In genomic region chr3:187130346-187131066, GRCh38 we compare ENCODE assay signal across 8 cellular contexts. TPM values are rescaled to one million over a fixed set of nuclear protein-coding genes. Genes with fewer than 3 reads are reported as not detected.
DNase-seq lines count a peak whose midpoint lies in the region; ATAC-seq and TF ChIP-seq lines count a peak whose summit lies in the region.

No MANE protein-coding gene starts in this region.

- H3K9me3 Mint-ChIP-seq in T-cell (peaks cover 3 to 11% (median 5%) of the 10 kb centered on the region in 3 donors), osteocyte (ENCODE audit: unreplicated experiment) (peaks cover 7% of the 10 kb centered on the region)

- peak overlapping the region; percentile 59 for H3K4me3 ChIP-seq in coronary artery

- ATAC-seq in GM18505 (IDR thresholded peaks at IDR 0.05; ENCODE audit: unreplicated experiment) = peak; percentile 67
- peak; percentile 76 for ATAC-seq in HG02885 (IDR thresholded peaks at IDR 0.05; ENCODE audit: poor library complexity, unreplicated experiment)
- ATAC-seq in T-cell (replicated peaks in 1 of 4) = peak; percentile 97 to 100 (median 99)
- no peak for ATAC-seq in HG02678 (IDR thresholded peaks at IDR 0.05; ENCODE audit: unreplicated experiment)
- ATAC-seq in HG02623 (IDR thresholded peaks at IDR 0.05; ENCODE audit: unreplicated experiment) = no peak

- H3K36me3 Mint-ChIP-seq in T-cell (peaks cover 3% of the 10 kb centered on the region), osteocyte (ENCODE audit: unreplicated experiment) (peaks cover 16% of the 10 kb centered on the region)

- CTCF ChIA-PET in T-cell (lab: Charles Lee) = interaction anchor here (0.5 to 4.8 kb wide), 7 partner anchors 9 to 127 kb away, joined by 3 to 31 read pairs (median 10); partner anchors contain the start of gene RPL39L (in 2 of the 2)

- POLR2A ChIA-PET in T-cell (lab: Charles Lee) = interaction anchor here (0.7 kb wide), 2 partner anchors 16 to 98 kb away, joined by 5 to 8 read pairs; no protein-coding TSS in a partner anchor

- H3K27me3 Mint-ChIP-seq in T-cell (no peaks in the 10 kb centered on the region), osteocyte (ENCODE audit: unreplicated experiment) (no peaks in the 10 kb centered on the region)

- peak overlapping the region; percentile 56 to 83 for H3K27ac ChIP-seq in coronary artery

- H3K4me1 Mint-ChIP-seq in T-cell (peaks cover 22 to 41% (median 40%) of the 10 kb centered on the region in 3 donors), osteocyte (ENCODE audit: unreplicated experiment) (peaks cover 7% of the 10 kb centered on the region)

- TF ChIP-seq CTCF in coronary artery (IDR thresholded peaks at IDR 0.05) = no peak
- no peak for TF ChIP-seq CTCF in osteocyte (IDR thresholded peaks at IDR 0.05)

- TF ChIP-seq POLR2A in GM18505 (IDR thresholded peaks at IDR 0.05; ENCODE audit: borderline replicate concordance, extremely low read depth, insufficient read depth, insufficient read length) = no peak

- DNase-seq in T-cell (peak in 24 of 34 experiments; percentile 11 to 57 (median 26)), coronary artery (ENCODE audit: low spot score) (no peak), osteocyte (ENCODE audit: extremely low spot score, unreplicated experiment) (no peak), retina (no peak)

- H3K4me3 Mint-ChIP-seq in T-cell (peak overlapping the region; percentile 51 to 71 (median 64)), osteocyte (ENCODE audit: unreplicated experiment) (peak overlapping the region; percentile 50)

- H3K27ac Mint-ChIP-seq in T-cell (peak overlapping the region; percentile 97 to 98), osteocyte (ENCODE audit: unreplicated experiment) (peak overlapping the region; percentile 86)

RNA-seq across cellular contexts. Expression of gene RPL39L, which starts 8.8 kb away (rescaled TPM):
- 1 to 10 TPM in 3 of 5 donors, under 1 TPM in 2; 0.85 to 3.8 (median 2.1) TPM for total RNA-seq in T-cell
- total RNA-seq in osteocyte = 16.6 and 19.5 TPM in 2 replicates

Comparison
In these comparisons a context has a peak if more than half of its experiments do, and no peak if none do; other contexts are left out.
1. ATAC-seq: peak in GM18505 (single experiment), HG02885 (single experiment) and T-cell (4 of 4); none in HG02678 (single experiment) and HG02623 (single experiment).
2. DNase-seq: peak in T-cell (24 of 34); none in coronary artery (single experiment), osteocyte (single experiment) and retina (single experiment).